ENCODE assay signal across 8 cellular contexts in genomic region chr11:111446404-111447152, GRCh38.
DNase-seq lines count a peak whose midpoint lies in the region; ATAC-seq and TF ChIP-seq lines count a peak whose summit lies in the region.

No MANE protein-coding gene starts in this region.

- no peak overlapping the region; a peak in 1 of 4 replicates for H3K4me3 ChIP-seq in SK-N-SH (ENCODE audit: low read depth in 2 of 2, low read length in 1 of 2)
- H3K4me3 ChIP-seq in psoas muscle, result no peak overlapping the region

- no peak overlapping the region for H3K4me3 Mint-ChIP-seq in activated naive CD4-positive, alpha-beta T cell treated with anti-CD3 and anti-CD28 coated beads, Interleukin-2, amount 50 U/mL, for 24 hours

- H3K27ac Mint-ChIP-seq in activated naive CD4-positive, alpha-beta T cell treated with anti-CD3 and anti-CD28 coated beads, Interleukin-2, amount 50 U/mL, for 24 hours, result peak overlapping the region; percentile 25

- ATAC-seq in HG02642 (IDR thresholded peaks at IDR 0.05; ENCODE audit: poor library complexity, unreplicated experiment) (peak; percentile 74), psoas muscle (peak; percentile 93 to 98 (median 95))

- H3K9me2 ChIP-seq in SK-N-SH, result no peaks in the 10 kb centered on the region

- H3K36me3 ChIP-seq in SK-N-SH (replicated peaks in 1 of 2; ENCODE audit: control insufficient read depth in 1 of 2, insufficient read depth in 2 of 2, low read length in 1 of 2) (no peaks in the 10 kb centered on the region), psoas muscle (ENCODE audit: insufficient read depth in 1 of 2, low read depth in 1 of 2) (no peaks in the 10 kb centered on the region)

- no peak overlapping the region for H3K4me2 ChIP-seq in SK-N-SH

- no peak for TF ChIP-seq EP300 in SK-N-SH (IDR thresholded peaks at IDR 0.05; ENCODE audit: borderline replicate concordance in 1 of 2, low read depth in 1 of 2, low read length in 1 of 2)

- H3K79me2 ChIP-seq in SK-N-SH (ENCODE audit: insufficient read depth), result no peaks in the 10 kb centered on the region

- TF ChIP-seq CTCF in GM12872 (IDR thresholded peaks at IDR 0.05; ENCODE audit: insufficient read depth, low read depth, low read length) (peak; percentile 91), SK-N-SH (IDR thresholded peaks at IDR 0.05) (peak; percentile 87), psoas muscle (IDR thresholded peaks at IDR 0.05) (peak; percentile 75)

- DNase-seq in NCI-H1092 (lab: John Stamatoyannopoulos, UW) (peak; percentile 87), SK-N-SH (peak; percentile 86), head of caudate nucleus (peak; percentile 56 to 94 (median 84)), psoas muscle (peak; percentile 61 to 83), mesenteric fat pad (ENCODE audit: low spot score) (no peak)

- no peak overlapping the region for H3K9ac ChIP-seq in SK-N-SH

- peaks cover 12% of the 10 kb centered on the region for H3K4me1 Mint-ChIP-seq in activated naive CD4-positive, alpha-beta T cell treated with anti-CD3 and anti-CD28 coated beads, Interleukin-2, amount 50 U/mL, for 24 hours

- H3K27me3 Mint-ChIP-seq in activated naive CD4-positive, alpha-beta T cell treated with anti-CD3 and anti-CD28 coated beads, Interleukin-2, amount 50 U/mL, for 24 hours, result no peaks in the 10 kb centered on the region

- peaks cover 0 to 5% of the 10 kb centered on the region in 2 experiments; a peak in 1 of 4 replicates for H3K4me1 ChIP-seq in SK-N-SH (ENCODE audit: control insufficient read depth in 1 of 2, insufficient read depth in 2 of 2, low read depth in 1 of 2, low read length in 1 of 2)
- peaks cover 19% of the 10 kb centered on the region for H3K4me1 ChIP-seq in psoas muscle

- 23% methylated on average over 5 of the region's 5 CpGs for WGBS in SK-N-SH (ENCODE audit: low lambda C conversion rate)
- WGBS in psoas muscle, 3 donors, result 29 to 36% (median 31%) methylated on average over 5 of the region's 5 CpGs

- no peaks in the 10 kb centered on the region for H3K9me3 Mint-ChIP-seq in activated naive CD4-positive, alpha-beta T cell treated with anti-CD3 and anti-CD28 coated beads, Interleukin-2, amount 50 U/mL, for 24 hours

- no peaks in the 10 kb centered on the region for H3K36me3 Mint-ChIP-seq in activated naive CD4-positive, alpha-beta T cell treated with anti-CD3 and anti-CD28 coated beads, Interleukin-2, amount 50 U/mL, for 24 hours

- H4K20me1 ChIP-seq in SK-N-SH (ENCODE audit: insufficient read depth), result no peaks in the 10 kb centered on the region

- H3K27ac ChIP-seq in SK-N-SH (ENCODE audit: low read depth in 2 of 2, low read length in 1 of 2), result no peak overlapping the region
- H3K27ac ChIP-seq in psoas muscle, result no peak overlapping the region

- intact Hi-C loops in head of caudate nucleus (cut with DNase I) (loop anchor here (10.0 kb wide), 1 partner anchor 992 kb away; no protein-coding TSS in a partner anchor), psoas muscle (cut with DNase I) (loop anchor here (1.0 to 2.0 kb wide), 2 partner anchors 163 to 164 kb away; no protein-coding TSS in a partner anchor)

- no peak overlapping the region for H2AFZ ChIP-seq in SK-N-SH (ENCODE audit: low read depth)

- POLR2A ChIA-PET in SK-N-SH (lab: Yijun Ruan, JAX), result no interaction called here

- peak; percentile 97 for TF ChIP-seq RAD21 in SK-N-SH (IDR thresholded peaks at IDR 0.05; ENCODE audit: low read length)

- CTCF ChIA-PET in SK-N-SH (lab: Yijun Ruan, JAX), result interaction anchor here (0.6 to 5.6 kb wide), 42 partner anchors 10 to 1246 kb away, joined by 3 to 147 read pairs (median 4); partner anchors contain the start of gene POU2AF3

- H3F3A ChIP-seq in SK-N-SH (replicated peaks; ENCODE audit: insufficient read depth), result no peaks in the 10 kb centered on the region

- H3K9me3 ChIP-seq in SK-N-SH, result no peaks in the 10 kb centered on the region
- H3K9me3 ChIP-seq in psoas muscle, result no peaks in the 10 kb centered on the region

- H3K27me3 ChIP-seq in SK-N-SH (ENCODE audit: insufficient read depth) (no peaks in the 10 kb centered on the region), psoas muscle (ENCODE audit: insufficient read depth in 3 of 3, low read length in 2 of 3) (no peaks in the 10 kb centered on the region)

TF ChIP-seq in SK-N-SH, 30 proteins besides CTCF, POLR2A, EP300 and RAD21:
- TF ChIP-seq EZH2phosphoT487 (IDR thresholded peaks at IDR 0.05; ENCODE audit: borderline replicate concordance, low read depth), result no peak
- no peak for TF ChIP-seq POLR2AphosphoS5 (IDR thresholded peaks at IDR 0.05; ENCODE audit: low read depth, low read length)
- no peak for TF ChIP-seq TAF1 (IDR thresholded peaks at IDR 0.05; ENCODE audit: borderline replicate concordance, low read depth, low read length)
- no peak for TF ChIP-seq CHD2 (IDR thresholded peaks at IDR 0.05; ENCODE audit: low read length, partially characterized antibody)
- no peak for TF ChIP-seq FOXJ3 (CRISPR knock-in tag; IDR thresholded peaks at IDR 0.05)
- no peak for TF ChIP-seq JUND (IDR thresholded peaks at IDR 0.05)
- peak; percentile 94 for TF ChIP-seq SMC3 (IDR thresholded peaks at IDR 0.05; ENCODE audit: low read depth, low read length)
- TF ChIP-seq NRF1 (IDR thresholded peaks at IDR 0.05; ENCODE audit: low read depth, low read length), result no peak; the same call in 1 of the 2 replicates
- no peak for TF ChIP-seq FOSL2 (IDR thresholded peaks at IDR 0.05; ENCODE audit: borderline replicate concordance, low read depth)
- TF ChIP-seq MAX (IDR thresholded peaks at IDR 0.05; ENCODE audit: low read depth), result 0 out of 2 replicates have a peak, but pooled peaks have one; percentile 22
- no peak for TF ChIP-seq ZBTB33 (IDR thresholded peaks at IDR 0.05; ENCODE audit: borderline replicate concordance, low read depth)
- TF ChIP-seq GABPA (IDR thresholded peaks at IDR 0.05; ENCODE audit: low read depth), result no peak
- TF ChIP-seq IRF3 (IDR thresholded peaks at IDR 0.05; ENCODE audit: low read depth, low read length), result no peak
- TF ChIP-seq RCOR1 (IDR thresholded peaks at IDR 0.05; ENCODE audit: low read length), result no peak
- TF ChIP-seq YY1 (IDR thresholded peaks at IDR 0.05; ENCODE audit: low read depth), result no peak
